Comparison of ENCODE assay signal across 14 cellular contexts in genomic region chr20:3929713-3930060, GRCh38. TPM values are rescaled to one million over a fixed set of nuclear protein-coding genes. Genes with fewer than 3 reads are reported as not detected.
DNase-seq lines count a peak whose midpoint lies in the region; ATAC-seq and TF ChIP-seq lines count a peak whose summit lies in the region.
"Had no signal": no experiment of that assay in that cellular context is flagged by ENCODE, and none has a peak within 500 bp of the region (broad histone marks: within the 10 kb centered on the region; RNA-seq: fewer than 3 reads in every experiment).

No MANE protein-coding gene starts in this region.

- H3K36me3 Mint-ChIP-seq in HFFc6 (ENCODE audit: low read depth), result peaks cover 40% of the 10 kb centered on the region
- H3K36me3 Mint-ChIP-seq in brain, result peaks cover 31% of the 10 kb centered on the region
- peaks cover 33% of the 10 kb centered on the region for H3K36me3 Mint-ChIP-seq in nephron (ENCODE audit: low read depth)

- H3K27me3 Mint-ChIP-seq in HFFc6 (ENCODE audit: insufficient read depth) (peaks cover 26% of the 10 kb centered on the region), brain (peaks cover 4% of the 10 kb centered on the region), nephron (ENCODE audit: low read depth) (peaks cover 3% of the 10 kb centered on the region)
- H3K27me3 Mint-ChIP-seq: activated B cell treated with CpG ODN at 0.5 μM for 24 hours had no signal

- H3K4me3 Mint-ChIP-seq in HFFc6 (no peak overlapping the region), brain (no peak overlapping the region), nephron (no peak overlapping the region)
- H3K4me3 Mint-ChIP-seq: activated B cell treated with CpG ODN at 0.5 μM for 24 hours had no signal

- in situ Hi-C loops in KBM-7 (cut with MboI; ENCODE audit: low pct_unique_long_range_greater_than_20kb, low sequenced_read_pairs), result no loop called here

- TF ChIP-seq CTCF in HFFc6 (IDR thresholded peaks at IDR 0.05) (no peak), brain (conservative IDR thresholded peaks at IDR 0.05) (no peak), nephron (IDR thresholded peaks at IDR 0.05; ENCODE audit: unreplicated experiment in 3 of 3) (no peak)

- H3K27ac Mint-ChIP-seq in HFFc6 (peak overlapping the region; percentile 92), brain (peak overlapping the region in 4 of 5 experiments; percentile 22 to 93 (median 42)), nephron (peak overlapping the region; percentile 16 to 78 (median 45))
- H3K27ac Mint-ChIP-seq: activated B cell treated with CpG ODN at 0.5 μM for 24 hours had no signal

- H3K9me3 Mint-ChIP-seq in HFFc6 (no peaks in the 10 kb centered on the region; the same call in 1 of the 2 replicates), brain (no peaks in the 10 kb centered on the region), nephron (no peaks in the 10 kb centered on the region)
- H3K9me3 Mint-ChIP-seq: activated B cell treated with CpG ODN at 0.5 μM for 24 hours had no signal

- ATAC-seq in GM19452 (IDR thresholded peaks at IDR 0.05; ENCODE audit: unreplicated experiment), result no peak
- no peak for ATAC-seq in HG03460 (IDR thresholded peaks at IDR 0.05; ENCODE audit: unreplicated experiment)

- DNase-seq in NOMO-1 treated with DMSO at 0.1 percent for 48 hours (lab: John Stamatoyannopoulos, UW; ENCODE audit: unreplicated experiment) (peak; percentile 11), NOMO-1 (lab: John Stamatoyannopoulos, UW; ENCODE audit: unreplicated experiment in 2 of 2) (no peak), HFFc6 (no peak), KBM-7 (no peak)
- DNase-seq: 8988T; activated B cell treated with CpG ODN at 0.5 μM for 24 hours; activated CD8-positive, alpha-beta memory T cell treated with anti-CD3 and anti-CD28 coated beads, Interleukin-2, amount 50 U/mL, for 48 hours; adrenal gland; hypothalamus; NCI-H1694 treated with DMSO at 0.1 percent for 48 hours had no signal

- peaks cover 82% of the 10 kb centered on the region for H3K4me1 Mint-ChIP-seq in HFFc6 (ENCODE audit: low read depth)
- peaks cover 49% of the 10 kb centered on the region for H3K4me1 Mint-ChIP-seq in brain
- peaks cover 61% of the 10 kb centered on the region for H3K4me1 Mint-ChIP-seq in nephron

RNA-seq across cellular contexts. Expression of gene PANK2, which starts 40.5 kb away (rescaled TPM):
- total RNA-seq in HFFc6 (2021; fragmentation: NEBNext Ultra II Directional; extraction: Animal tissue kit (Norgen Biotek cat#: 25700)), result 10 to 100 TPM; 34.5 to 40.7 (median 38.3) TPM
- 27.7 TPM for polyA plus RNA-seq in brain (ENCODE audit: insufficient read depth, low read depth, low replicate concordance)

Comparison
In these comparisons a context has a peak if more than half of its experiments do, and no peak if none do; other contexts are left out.
1. H3K27ac Mint-ChIP-seq: peak in every context shown above with its lines; median percentile 92 in HFFc6; 45 in nephron; 42 in brain.